ENCODE assay signal across 1 cellular context in the genomic region with DNA sequence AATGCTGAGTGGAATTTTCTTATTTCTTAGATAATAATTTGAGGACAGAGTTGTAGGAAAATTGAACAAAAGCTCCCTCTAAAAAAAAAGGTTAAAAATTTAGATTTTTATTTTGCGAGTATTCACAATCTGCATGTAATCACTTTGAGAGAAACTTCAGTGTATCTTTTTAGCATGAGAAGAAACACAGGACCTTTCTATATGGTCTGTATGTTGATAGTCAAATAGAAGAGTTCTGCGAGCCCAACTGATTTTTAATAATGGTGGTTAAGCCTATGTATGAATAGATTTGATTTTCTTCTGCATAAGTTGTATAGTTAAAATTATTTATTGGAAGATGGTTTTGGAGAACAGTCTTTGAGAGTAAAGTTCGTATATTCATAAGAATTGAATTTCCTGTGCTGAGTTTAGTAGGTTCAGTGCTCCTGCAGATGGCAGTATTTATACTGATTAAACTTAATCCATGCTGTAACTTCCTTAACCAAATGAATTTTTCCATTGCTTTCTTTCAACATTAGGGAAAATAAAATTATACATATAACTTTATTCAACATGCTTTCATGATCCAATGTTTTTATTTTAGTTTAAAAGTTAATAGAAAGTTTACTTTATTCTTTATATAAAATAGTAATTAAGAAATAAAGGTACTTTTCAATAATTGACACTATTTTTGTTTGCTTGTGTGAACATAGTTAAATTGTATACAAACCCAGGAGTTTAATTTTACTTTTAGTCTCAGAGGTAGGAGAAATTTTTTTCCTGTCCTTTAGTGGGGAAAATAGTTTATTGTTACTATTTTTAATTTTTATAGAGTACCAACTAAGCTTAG.
TF ChIP-seq lines count a peak whose summit lies in the region.

No MANE protein-coding gene starts in this region.

TF ChIP-seq in SK-N-SH, 30 proteins besides CTCF, POLR2A, EP300 and RAD21 (continued from another document):
- TF ChIP-seq, protein P1, sequence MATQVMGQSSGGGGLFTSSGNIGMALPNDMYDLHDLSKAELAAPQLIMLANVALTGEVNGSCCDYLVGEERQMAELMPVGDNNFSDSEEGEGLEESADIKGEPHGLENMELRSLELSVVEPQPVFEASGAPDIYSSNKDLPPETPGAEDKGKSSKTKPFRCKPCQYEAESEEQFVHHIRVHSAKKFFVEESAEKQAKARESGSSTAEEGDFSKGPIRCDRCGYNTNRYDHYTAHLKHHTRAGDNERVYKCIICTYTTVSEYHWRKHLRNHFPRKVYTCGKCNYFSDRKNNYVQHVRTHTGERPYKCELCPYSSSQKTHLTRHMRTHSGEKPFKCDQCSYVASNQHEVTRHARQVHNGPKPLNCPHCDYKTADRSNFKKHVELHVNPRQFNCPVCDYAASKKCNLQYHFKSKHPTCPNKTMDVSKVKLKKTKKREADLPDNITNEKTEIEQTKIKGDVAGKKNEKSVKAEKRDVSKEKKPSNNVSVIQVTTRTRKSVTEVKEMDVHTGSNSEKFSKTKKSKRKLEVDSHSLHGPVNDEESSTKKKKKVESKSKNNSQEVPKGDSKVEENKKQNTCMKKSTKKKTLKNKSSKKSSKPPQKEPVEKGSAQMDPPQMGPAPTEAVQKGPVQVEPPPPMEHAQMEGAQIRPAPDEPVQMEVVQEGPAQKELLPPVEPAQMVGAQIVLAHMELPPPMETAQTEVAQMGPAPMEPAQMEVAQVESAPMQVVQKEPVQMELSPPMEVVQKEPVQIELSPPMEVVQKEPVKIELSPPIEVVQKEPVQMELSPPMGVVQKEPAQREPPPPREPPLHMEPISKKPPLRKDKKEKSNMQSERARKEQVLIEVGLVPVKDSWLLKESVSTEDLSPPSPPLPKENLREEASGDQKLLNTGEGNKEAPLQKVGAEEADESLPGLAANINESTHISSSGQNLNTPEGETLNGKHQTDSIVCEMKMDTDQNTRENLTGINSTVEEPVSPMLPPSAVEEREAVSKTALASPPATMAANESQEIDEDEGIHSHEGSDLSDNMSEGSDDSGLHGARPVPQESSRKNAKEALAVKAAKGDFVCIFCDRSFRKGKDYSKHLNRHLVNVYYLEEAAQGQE (IDR thresholded peaks at IDR 0.05; ENCODE audit: low read depth, low read length): no peak
- TF ChIP-seq NFIC (IDR thresholded peaks at IDR 0.05; ENCODE audit: borderline replicate concordance) (no peak), TCF12 (IDR thresholded peaks at IDR 0.05) (no peak), EZH2phosphoT487 (IDR thresholded peaks at IDR 0.05; ENCODE audit: borderline replicate concordance, low read depth) (no peak), ZBTB33 (IDR thresholded peaks at IDR 0.05; ENCODE audit: borderline replicate concordance, low read depth) (no peak), TEAD4 (IDR thresholded peaks at IDR 0.05; ENCODE audit: borderline replicate concordance, insufficient read depth) (no peak), SIN3A (IDR thresholded peaks at IDR 0.05; ENCODE audit: borderline replicate concordance, low read depth, low read length) (no peak), ELF1 (IDR thresholded peaks at IDR 0.05) (no peak)
